Comparison of ENCODE assay signal across 1 cellular context in the genomic region with DNA sequence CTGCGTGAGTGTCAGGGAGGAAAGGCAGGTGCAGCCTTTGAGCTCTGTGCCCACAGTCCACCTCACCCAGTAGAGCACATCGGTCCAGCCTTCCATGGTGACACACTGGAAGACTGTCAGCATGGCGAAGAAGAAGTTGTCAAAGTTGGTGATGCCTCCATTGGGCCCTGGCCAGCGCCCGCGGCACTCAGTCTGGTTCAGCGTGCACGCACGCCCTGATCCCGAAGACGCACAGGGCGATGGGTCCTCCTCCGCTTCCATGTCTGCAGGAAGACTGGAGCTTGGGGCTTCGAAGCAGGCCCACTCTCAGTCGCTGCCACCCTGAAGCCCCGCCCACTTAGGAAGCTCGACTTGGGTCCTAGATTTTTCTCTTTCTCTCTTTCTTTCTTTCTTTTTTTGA.
TF ChIP-seq lines count a peak whose summit lies in the region.

No MANE protein-coding gene starts in this region.

TF ChIP-seq in GM23338, 12 proteins besides CTCF, POLR2A, EP300 and RAD21 (continued from another document):
- TF ChIP-seq, protein P1, sequence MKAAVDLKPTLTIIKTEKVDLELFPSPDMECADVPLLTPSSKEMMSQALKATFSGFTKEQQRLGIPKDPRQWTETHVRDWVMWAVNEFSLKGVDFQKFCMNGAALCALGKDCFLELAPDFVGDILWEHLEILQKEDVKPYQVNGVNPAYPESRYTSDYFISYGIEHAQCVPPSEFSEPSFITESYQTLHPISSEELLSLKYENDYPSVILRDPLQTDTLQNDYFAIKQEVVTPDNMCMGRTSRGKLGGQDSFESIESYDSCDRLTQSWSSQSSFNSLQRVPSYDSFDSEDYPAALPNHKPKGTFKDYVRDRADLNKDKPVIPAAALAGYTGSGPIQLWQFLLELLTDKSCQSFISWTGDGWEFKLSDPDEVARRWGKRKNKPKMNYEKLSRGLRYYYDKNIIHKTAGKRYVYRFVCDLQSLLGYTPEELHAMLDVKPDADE (IDR thresholded peaks at IDR 0.05), result no peak
- no peak for TF ChIP-seq ZNF331 (CRISPR knock-in tag; IDR thresholded peaks at IDR 0.05; ENCODE audit: low read depth)
- no peak for TF ChIP-seq NANOG (IDR thresholded peaks at IDR 0.05; ENCODE audit: borderline replicate concordance)
- no peak for TF ChIP-seq EZH2phosphoT487 (IDR thresholded peaks at IDR 0.05; ENCODE audit: unreplicated experiment)
- no peak for TF ChIP-seq ZNF114 (CRISPR knock-in tag; IDR thresholded peaks at IDR 0.05)
- no peak for TF ChIP-seq POLR2AphosphoS5 (IDR thresholded peaks at IDR 0.05; ENCODE audit: low read depth)
- TF ChIP-seq EZH2 (IDR thresholded peaks at IDR 0.05; ENCODE audit: low read depth, unreplicated experiment), result no peak
- TF ChIP-seq CREB1 (CRISPR knock-in tag; IDR thresholded peaks at IDR 0.05; ENCODE audit: low read depth), result no peak
- TF ChIP-seq STAT1 (IDR thresholded peaks at IDR 0.05; ENCODE audit: unreplicated experiment), result no peak
- TF ChIP-seq, protein P2, sequence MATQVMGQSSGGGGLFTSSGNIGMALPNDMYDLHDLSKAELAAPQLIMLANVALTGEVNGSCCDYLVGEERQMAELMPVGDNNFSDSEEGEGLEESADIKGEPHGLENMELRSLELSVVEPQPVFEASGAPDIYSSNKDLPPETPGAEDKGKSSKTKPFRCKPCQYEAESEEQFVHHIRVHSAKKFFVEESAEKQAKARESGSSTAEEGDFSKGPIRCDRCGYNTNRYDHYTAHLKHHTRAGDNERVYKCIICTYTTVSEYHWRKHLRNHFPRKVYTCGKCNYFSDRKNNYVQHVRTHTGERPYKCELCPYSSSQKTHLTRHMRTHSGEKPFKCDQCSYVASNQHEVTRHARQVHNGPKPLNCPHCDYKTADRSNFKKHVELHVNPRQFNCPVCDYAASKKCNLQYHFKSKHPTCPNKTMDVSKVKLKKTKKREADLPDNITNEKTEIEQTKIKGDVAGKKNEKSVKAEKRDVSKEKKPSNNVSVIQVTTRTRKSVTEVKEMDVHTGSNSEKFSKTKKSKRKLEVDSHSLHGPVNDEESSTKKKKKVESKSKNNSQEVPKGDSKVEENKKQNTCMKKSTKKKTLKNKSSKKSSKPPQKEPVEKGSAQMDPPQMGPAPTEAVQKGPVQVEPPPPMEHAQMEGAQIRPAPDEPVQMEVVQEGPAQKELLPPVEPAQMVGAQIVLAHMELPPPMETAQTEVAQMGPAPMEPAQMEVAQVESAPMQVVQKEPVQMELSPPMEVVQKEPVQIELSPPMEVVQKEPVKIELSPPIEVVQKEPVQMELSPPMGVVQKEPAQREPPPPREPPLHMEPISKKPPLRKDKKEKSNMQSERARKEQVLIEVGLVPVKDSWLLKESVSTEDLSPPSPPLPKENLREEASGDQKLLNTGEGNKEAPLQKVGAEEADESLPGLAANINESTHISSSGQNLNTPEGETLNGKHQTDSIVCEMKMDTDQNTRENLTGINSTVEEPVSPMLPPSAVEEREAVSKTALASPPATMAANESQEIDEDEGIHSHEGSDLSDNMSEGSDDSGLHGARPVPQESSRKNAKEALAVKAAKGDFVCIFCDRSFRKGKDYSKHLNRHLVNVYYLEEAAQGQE (IDR thresholded peaks at IDR 0.05; ENCODE audit: unreplicated experiment), result no peak
- TF ChIP-seq, protein P3, sequence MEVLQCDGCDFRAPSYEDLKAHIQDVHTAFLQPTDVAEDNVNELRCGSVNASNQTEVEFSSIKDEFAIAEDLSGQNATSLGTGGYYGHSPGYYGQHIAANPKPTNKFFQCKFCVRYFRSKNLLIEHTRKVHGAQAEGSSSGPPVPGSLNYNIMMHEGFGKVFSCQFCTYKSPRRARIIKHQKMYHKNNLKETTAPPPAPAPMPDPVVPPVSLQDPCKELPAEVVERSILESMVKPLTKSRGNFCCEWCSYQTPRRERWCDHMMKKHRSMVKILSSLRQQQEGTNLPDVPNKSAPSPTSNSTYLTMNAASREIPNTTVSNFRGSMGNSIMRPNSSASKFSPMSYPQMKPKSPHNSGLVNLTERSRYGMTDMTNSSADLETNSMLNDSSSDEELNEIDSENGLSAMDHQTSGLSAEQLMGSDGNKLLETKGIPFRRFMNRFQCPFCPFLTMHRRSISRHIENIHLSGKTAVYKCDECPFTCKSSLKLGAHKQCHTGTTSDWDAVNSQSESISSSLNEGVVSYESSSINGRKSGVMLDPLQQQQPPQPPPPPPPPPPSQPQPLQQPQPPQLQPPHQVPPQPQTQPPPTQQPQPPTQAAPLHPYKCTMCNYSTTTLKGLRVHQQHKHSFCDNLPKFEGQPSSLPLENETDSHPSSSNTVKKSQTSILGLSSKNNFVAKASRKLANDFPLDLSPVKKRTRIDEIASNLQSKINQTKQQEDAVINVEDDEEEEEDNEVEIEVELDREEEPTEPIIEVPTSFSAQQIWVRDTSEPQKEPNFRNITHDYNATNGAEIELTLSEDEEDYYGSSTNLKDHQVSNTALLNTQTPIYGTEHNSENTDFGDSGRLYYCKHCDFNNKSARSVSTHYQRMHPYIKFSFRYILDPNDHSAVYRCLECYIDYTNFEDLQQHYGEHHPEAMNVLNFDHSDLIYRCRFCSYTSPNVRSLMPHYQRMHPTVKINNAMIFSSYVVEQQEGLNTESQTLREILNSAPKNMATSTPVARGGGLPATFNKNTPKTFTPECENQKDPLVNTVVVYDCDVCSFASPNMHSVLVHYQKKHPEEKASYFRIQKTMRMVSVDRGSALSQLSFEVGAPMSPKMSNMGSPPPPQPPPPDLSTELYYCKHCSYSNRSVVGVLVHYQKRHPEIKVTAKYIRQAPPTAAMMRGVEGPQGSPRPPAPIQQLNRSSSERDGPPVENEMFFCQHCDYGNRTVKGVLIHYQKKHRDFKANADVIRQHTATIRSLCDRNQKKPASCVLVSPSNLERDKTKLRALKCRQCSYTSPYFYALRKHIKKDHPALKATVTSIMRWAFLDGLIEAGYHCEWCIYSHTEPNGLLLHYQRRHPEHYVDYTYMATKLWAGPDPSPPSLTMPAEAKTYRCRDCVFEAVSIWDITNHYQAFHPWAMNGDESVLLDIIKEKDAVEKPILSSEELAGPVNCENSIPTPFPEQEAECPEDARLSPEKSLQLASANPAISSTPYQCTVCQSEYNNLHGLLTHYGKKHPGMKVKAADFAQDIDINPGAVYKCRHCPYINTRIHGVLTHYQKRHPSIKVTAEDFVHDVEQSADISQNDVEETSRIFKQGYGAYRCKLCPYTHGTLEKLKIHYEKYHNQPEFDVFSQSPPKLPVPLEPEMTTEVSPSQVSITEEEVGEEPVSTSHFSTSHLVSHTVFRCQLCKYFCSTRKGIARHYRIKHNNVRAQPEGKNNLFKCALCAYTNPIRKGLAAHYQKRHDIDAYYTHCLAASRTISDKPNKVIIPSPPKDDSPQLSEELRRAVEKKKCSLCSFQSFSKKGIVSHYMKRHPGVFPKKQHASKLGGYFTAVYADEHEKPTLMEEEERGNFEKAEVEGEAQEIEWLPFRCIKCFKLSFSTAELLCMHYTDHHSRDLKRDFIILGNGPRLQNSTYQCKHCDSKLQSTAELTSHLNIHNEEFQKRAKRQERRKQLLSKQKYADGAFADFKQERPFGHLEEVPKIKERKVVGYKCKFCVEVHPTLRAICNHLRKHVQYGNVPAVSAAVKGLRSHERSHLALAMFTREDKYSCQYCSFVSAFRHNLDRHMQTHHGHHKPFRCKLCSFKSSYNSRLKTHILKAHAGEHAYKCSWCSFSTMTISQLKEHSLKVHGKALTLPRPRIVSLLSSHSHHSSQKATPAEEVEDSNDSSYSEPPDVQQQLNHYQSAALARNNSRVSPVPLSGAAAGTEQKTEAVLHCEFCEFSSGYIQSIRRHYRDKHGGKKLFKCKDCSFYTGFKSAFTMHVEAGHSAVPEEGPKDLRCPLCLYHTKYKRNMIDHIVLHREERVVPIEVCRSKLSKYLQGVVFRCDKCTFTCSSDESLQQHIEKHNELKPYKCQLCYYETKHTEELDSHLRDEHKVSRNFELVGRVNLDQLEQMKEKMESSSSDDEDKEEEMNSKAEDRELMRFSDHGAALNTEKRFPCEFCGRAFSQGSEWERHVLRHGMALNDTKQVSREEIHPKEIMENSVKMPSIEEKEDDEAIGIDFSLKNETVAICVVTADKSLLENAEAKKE (CRISPR knock-in tag; IDR thresholded peaks at IDR 0.05), result no peak
TF ChIP-seq in GM23338: peak in this region for 0.
